Comparison of ENCODE assay signal across 9 cellular contexts in the genomic region with DNA sequence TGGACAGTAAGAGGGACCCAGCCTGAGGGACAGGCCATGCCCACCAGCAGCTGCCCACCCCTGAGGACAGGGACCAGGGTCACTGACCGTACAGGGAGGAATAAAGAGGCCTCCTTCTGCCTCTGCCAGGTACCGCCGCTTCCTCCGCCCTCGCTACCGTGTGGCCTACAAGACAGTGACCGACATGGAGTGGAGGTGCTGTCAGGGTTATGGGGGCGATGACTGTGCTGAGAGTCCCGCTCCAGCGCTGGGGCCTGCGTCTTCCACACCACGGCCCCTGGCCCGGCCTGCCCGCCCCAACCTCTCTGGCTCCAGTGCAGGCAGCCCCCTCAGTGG. TPM values are rescaled to one million over a fixed set of nuclear protein-coding genes. Genes with fewer than 3 reads are reported as not detected.
DNase-seq lines count a peak whose midpoint lies in the region; ATAC-seq, FAIRE-seq and TF ChIP-seq lines count a peak whose summit lies in the region.
"Had no signal": no experiment of that assay in that cellular context is flagged by ENCODE, and none has a peak within 500 bp of the region (broad histone marks: within the 10 kb centered on the region; RNA-seq: fewer than 3 reads in every experiment).

No MANE protein-coding gene starts in this region.

- peak overlapping the region; percentile 34 for H2AK5ac ChIP-seq in mesenchymal stem cell (ENCODE audit: low read length, severe bottlenecking)

- H2BK120ac ChIP-seq in mesenchymal stem cell (ENCODE audit: low read depth, low read length) = no peak overlapping the region

- TF ChIP-seq CTCF in astrocyte (IDR thresholded peaks at IDR 0.05; ENCODE audit: insufficient read depth, low read depth, low read length) (no peak), thoracic aorta (IDR thresholded peaks at IDR 0.05) (no peak)

- peak overlapping the region; percentile 92 for H3K4me2 ChIP-seq in astrocyte (ENCODE audit: low read length)
- peak overlapping the region; percentile 17 for H3K4me2 ChIP-seq in mesenchymal stem cell (ENCODE audit: low read length, poor library complexity, severe bottlenecking)

- peak overlapping the region in 1 of 2 experiments; percentile 82 for H3K14ac ChIP-seq in mesenchymal stem cell (ENCODE audit: low read length in 2 of 2)

- H3K27ac Mint-ChIP-seq in activated CD4-positive, alpha-beta T cell treated with anti-CD3 and anti-CD28 coated beads, Interleukin-2, amount 10 ng/mL, durations not matched to agents 7 days and 5 days = peak overlapping the region; percentile 98
- H3K27ac Mint-ChIP-seq in astrocyte (ENCODE audit: unreplicated experiment) = peak overlapping the region; percentile 71

- H3K79me2 ChIP-seq in astrocyte (ENCODE audit: insufficient read depth, low read length) = peaks cover 22% of the 10 kb centered on the region

- FAIRE-seq in astrocyte (lab: Jason Lieb, UNC) = no peak

- CTCF ChIA-PET in activated CD4-positive, alpha-beta T cell treated with anti-CD3 and anti-CD28 coated beads, Interleukin-2, amount 10 ng/mL, durations not matched to agents 7 days and 5 days (lab: Charles Lee) = interaction anchor here (0.9 to 4.3 kb wide), 9 partner anchors 10 to 223 kb away, joined by 3 to 44 read pairs (median 6); partner anchors contain the start of genes AGBL5 and OST4

- H3K9me3 ChIP-seq in astrocyte (ENCODE audit: insufficient read depth, low read depth, low read length) (no peaks in the 10 kb centered on the region), mesenchymal stem cell (ENCODE audit: control insufficient read depth, low read length) (no peaks in the 10 kb centered on the region), thoracic aorta (no peaks in the 10 kb centered on the region)

- peak overlapping the region; percentile 45 to 81 for H3K18ac ChIP-seq in mesenchymal stem cell (ENCODE audit: low read depth in 1 of 2, low read length in 2 of 2)

- peak overlapping the region; percentile 88 for H3K9ac ChIP-seq in astrocyte (ENCODE audit: low read length)
- H3K9ac ChIP-seq in mesenchymal stem cell (ENCODE audit: low read length) = peak overlapping the region; percentile 91

- no peaks in the 10 kb centered on the region for H3K36me3 Mint-ChIP-seq in activated CD4-positive, alpha-beta T cell treated with anti-CD3 and anti-CD28 coated beads, Interleukin-2, amount 10 ng/mL, durations not matched to agents 7 days and 5 days (ENCODE audit: low read depth)
- H3K36me3 Mint-ChIP-seq in astrocyte (ENCODE audit: low read depth, unreplicated experiment) = peaks cover 1% of the 10 kb centered on the region

- peak overlapping the region; percentile 26 for H2BK15ac ChIP-seq in mesenchymal stem cell (ENCODE audit: low read depth, poor library complexity, severe bottlenecking)

- H3K4me1 ChIP-seq in astrocyte (ENCODE audit: insufficient read depth, low read length) = peaks cover 43% of the 10 kb centered on the region
- peaks cover 20% of the 10 kb centered on the region for H3K4me1 ChIP-seq in mesenchymal stem cell (ENCODE audit: control insufficient read depth, insufficient read depth, low read depth, low read length)
- H3K4me1 ChIP-seq in thoracic aorta (ENCODE audit: control insufficient read depth in 1 of 2, low read depth in 2 of 2) = peaks cover 34 to 72% of the 10 kb centered on the region in 2 donors

- peak overlapping the region; percentile 83 for H4K8ac ChIP-seq in mesenchymal stem cell (ENCODE audit: low read length)

- H3K27ac ChIP-seq in astrocyte (ENCODE audit: low read depth, low read length) = no peak overlapping the region
- H3K27ac ChIP-seq in mesenchymal stem cell (ENCODE audit: low read length, poor library complexity, severe bottlenecking) = no peak overlapping the region
- H3K27ac ChIP-seq in thoracic aorta = peak overlapping the region; percentile 87 to 98

- peaks cover 2% of the 10 kb centered on the region for H3K27me3 Mint-ChIP-seq in activated CD4-positive, alpha-beta T cell treated with anti-CD3 and anti-CD28 coated beads, Interleukin-2, amount 10 ng/mL, durations not matched to agents 7 days and 5 days
- H3K27me3 Mint-ChIP-seq in astrocyte (ENCODE audit: low read depth, unreplicated experiment) = peaks cover 4% of the 10 kb centered on the region

- H3K23ac ChIP-seq in mesenchymal stem cell (ENCODE audit: low read length in 2 of 2) = peak overlapping the region in 1 of 2 experiments; percentile 89

- POLR2A ChIA-PET in activated CD4-positive, alpha-beta T cell treated with anti-CD3 and anti-CD28 coated beads, Interleukin-2, amount 10 ng/mL, durations not matched to agents 7 days and 5 days (lab: Charles Lee) = interaction anchor here (0.8 to 1.0 kb wide), 2 partner anchors 9 to 30 kb away, joined by 4 to 9 read pairs; partner anchors contain the start of gene OST4

- DNase-seq in activated CD4-positive, alpha-beta T cell treated with anti-CD3 and anti-CD28 coated beads, Interleukin-2, amount 10 ng/mL, durations not matched to agents 7 days and 5 days = no peak
- DNase-seq in activated CD4-positive, alpha-beta T cell treated with anti-CD3 and anti-CD28 coated beads, Interleukin-2, amount 50 U/mL, for 1 hour = no peak
- DNase-seq in astrocyte (ENCODE audit: low read depth) = no peak
- no peak for DNase-seq in mesenchymal stem cell
- no peak for DNase-seq in thoracic aorta (ENCODE audit: low spot score)
- no peak for DNase-seq in iPS-NIHi7 (ENCODE audit: extremely low spot score)
- no peak for DNase-seq in activated CD4-positive, CD25-positive, alpha-beta regulatory T cell (lab: John Stamatoyannopoulos, UW)
- DNase-seq: NCI-H446 treated with DMSO at 0.1 percent for 48 hours had no signal

- H2AFZ ChIP-seq in astrocyte (ENCODE audit: low read depth, low read length) = no peak overlapping the region
- H2AFZ ChIP-seq in mesenchymal stem cell (ENCODE audit: low read depth, low read length) = no peak overlapping the region

- no peaks in the 10 kb centered on the region for H3K9me3 Mint-ChIP-seq in activated CD4-positive, alpha-beta T cell treated with anti-CD3 and anti-CD28 coated beads, Interleukin-2, amount 10 ng/mL, durations not matched to agents 7 days and 5 days
- no peaks in the 10 kb centered on the region for H3K9me3 Mint-ChIP-seq in astrocyte (ENCODE audit: unreplicated experiment)

- H3K27me3 ChIP-seq in astrocyte (ENCODE audit: insufficient read depth, low read length) (no peaks in the 10 kb centered on the region), mesenchymal stem cell (ENCODE audit: control insufficient read depth in 1 of 2, insufficient read depth in 1 of 2, low read length in 2 of 2) (no peaks in the 10 kb centered on the region), thoracic aorta (replicated peaks; ENCODE audit: insufficient read depth) (no peaks in the 10 kb centered on the region)

- peaks cover 2% of the 10 kb centered on the region for H3K36me3 ChIP-seq in astrocyte (ENCODE audit: insufficient read depth, low read length)
- peaks cover 11 to 14% of the 10 kb centered on the region in 2 experiments for H3K36me3 ChIP-seq in mesenchymal stem cell (ENCODE audit: control insufficient read depth in 1 of 2, insufficient read depth in 2 of 2, low read depth in 1 of 2, low read length in 2 of 2)
- H3K36me3 ChIP-seq in thoracic aorta = peaks cover 14% of the 10 kb centered on the region

- no peak overlapping the region for H2BK5ac ChIP-seq in mesenchymal stem cell (ENCODE audit: low read depth, low read length, poor library complexity, severe bottlenecking)

- H2BK12ac ChIP-seq in mesenchymal stem cell (ENCODE audit: low read length in 2 of 2) = peak overlapping the region; percentile 94

- peaks cover 54% of the 10 kb centered on the region for H3K4me1 Mint-ChIP-seq in activated CD4-positive, alpha-beta T cell treated with anti-CD3 and anti-CD28 coated beads, Interleukin-2, amount 10 ng/mL, durations not matched to agents 7 days and 5 days
- H3K4me1 Mint-ChIP-seq in astrocyte (ENCODE audit: low read depth, unreplicated experiment) = peaks cover 12% of the 10 kb centered on the region

- WGBS in mesenchymal stem cell = 98% methylated on average over 14 of the region's 14 CpGs

- H3K4me3 ChIP-seq in astrocyte (ENCODE audit: insufficient read depth, low read depth, low read length) (no peak overlapping the region), mesenchymal stem cell (ENCODE audit: insufficient read depth in 1 of 2, low read depth in 1 of 2, low read length in 2 of 2) (peak overlapping the region in 1 of 2 experiments; percentile 93), thoracic aorta (peak overlapping the region; percentile 77)

- H4K20me1 ChIP-seq in astrocyte (ENCODE audit: insufficient read depth, low read length) = peaks cover 11% of the 10 kb centered on the region

- H3K4ac ChIP-seq in mesenchymal stem cell (ENCODE audit: low read depth in 1 of 2, low read length in 2 of 2) = peak overlapping the region; percentile 86 to 97

- H4K91ac ChIP-seq in mesenchymal stem cell (ENCODE audit: low read length) = peak overlapping the region; percentile 95

- ATAC-seq in thoracic aorta (ENCODE audit: insufficient number of reproducible peaks, low FRiP score, low read depth) = no peak
- no peak for ATAC-seq in HG03280 (IDR thresholded peaks at IDR 0.05; ENCODE audit: unreplicated experiment)

- peak overlapping the region; percentile 49 for H3K4me3 Mint-ChIP-seq in activated CD4-positive, alpha-beta T cell treated with anti-CD3 and anti-CD28 coated beads, Interleukin-2, amount 10 ng/mL, durations not matched to agents 7 days and 5 days
- H3K4me3 Mint-ChIP-seq in astrocyte (ENCODE audit: unreplicated experiment) = no peak overlapping the region

- no peaks in the 10 kb centered on the region for H3K79me1 ChIP-seq in mesenchymal stem cell (replicated peaks; ENCODE audit: low read length, poor library complexity, severe bottlenecking)

RNA-seq across cellular contexts. Expression of gene EMILIN1, which starts 2.2 kb away (rescaled TPM):
- under 1 TPM; 0.56 to 0.64 TPM for total RNA-seq in activated CD4-positive, alpha-beta T cell treated with anti-CD3 and anti-CD28 coated beads, Interleukin-2, amount 10 ng/mL, durations not matched to agents 7 days and 5 days
- total RNA-seq in astrocyte = 0.95 and 1.2 TPM in 2 replicates
- 122 TPM for polyA plus RNA-seq in mesenchymal stem cell (2013, experiment 1 of 2)
- polyA plus RNA-seq in mesenchymal stem cell (2013, experiment 2 of 2) = 129 TPM
- 100 to 1,000 TPM; 231 to 309 TPM for total RNA-seq in thoracic aorta

RNA-seq across cellular contexts. Expression of gene KHK, which starts 6.0 kb away (rescaled TPM):
- 10 to 100 TPM in 1 of 2 experiments, 1 to 10 TPM in 1; 9.7 to 10.6 TPM for total RNA-seq in activated CD4-positive, alpha-beta T cell treated with anti-CD3 and anti-CD28 coated beads, Interleukin-2, amount 10 ng/mL, durations not matched to agents 7 days and 5 days
- 0.94 and 0.95 TPM in 2 replicates for total RNA-seq in astrocyte
- polyA plus RNA-seq in mesenchymal stem cell (2013, experiment 1 of 2) = 0.29 TPM
- 0.38 TPM for polyA plus RNA-seq in mesenchymal stem cell (2013, experiment 2 of 2)
- total RNA-seq in thoracic aorta = 1 to 10 TPM; 1.5 to 2.6 TPM

RNA-seq across cellular contexts. Expression of gene OST4, which starts 9.1 kb away (rescaled TPM):
- total RNA-seq in activated CD4-positive, alpha-beta T cell treated with anti-CD3 and anti-CD28 coated beads, Interleukin-2, amount 10 ng/mL, durations not matched to agents 7 days and 5 days = 100 to 1,000 TPM; 309 to 386 TPM
- total RNA-seq in astrocyte (395 and 419 TPM in 2 replicates), thoracic aorta (100 to 1,000 TPM; 147 to 272 TPM)
- 1,831 TPM for polyA plus RNA-seq in mesenchymal stem cell (2013, experiment 1 of 2)
- polyA plus RNA-seq in mesenchymal stem cell (2013, experiment 2 of 2) = 1,802 TPM

RNA-seq across cellular contexts. Expression of gene AGBL5, which starts 29.1 kb away (rescaled TPM):
- 10 to 100 TPM; 17.9 to 19.1 TPM for total RNA-seq in activated CD4-positive, alpha-beta T cell treated with anti-CD3 and anti-CD28 coated beads, Interleukin-2, amount 10 ng/mL, durations not matched to agents 7 days and 5 days
- 19.9 and 20.7 TPM in 2 replicates for total RNA-seq in astrocyte
- 18.2 TPM for polyA plus RNA-seq in mesenchymal stem cell (2013, experiment 1 of 2)
- 17.4 TPM for polyA plus RNA-seq in mesenchymal stem cell (2013, experiment 2 of 2)
- 10 to 100 TPM in 1 of 2 donors, 1 to 10 TPM in 1; 7.8 to 10.8 TPM for total RNA-seq in thoracic aorta

RNA-seq across cellular contexts. Expression of gene CGREF1, which starts 38.4 kb away (rescaled TPM):
- 1 to 10 TPM in 1 of 2 experiments, under 1 TPM in 1; 0.92 to 1.3 TPM for total RNA-seq in activated CD4-positive, alpha-beta T cell treated with anti-CD3 and anti-CD28 coated beads, Interleukin-2, amount 10 ng/mL, durations not matched to agents 7 days and 5 days
- total RNA-seq in astrocyte = 1.8 and 3.0 TPM in 2 replicates
- polyA plus RNA-seq in mesenchymal stem cell (2013, experiment 1 of 2) = 0.68 TPM
- polyA plus RNA-seq in mesenchymal stem cell (2013, experiment 2 of 2) = 0.84 TPM
- 10 to 100 TPM; 18.8 to 19.8 TPM for total RNA-seq in thoracic aorta

Comparison
In these comparisons a context has a peak if more than half of its experiments do, and no peak if none do; other contexts are left out.
1. H3K27ac ChIP-seq: peak in thoracic aorta (2 of 2); none in astrocyte (single experiment) and mesenchymal stem cell (single experiment).
2. RNA of gene EMILIN1, which starts 2.2 kb away (total RNA-seq): 231 to 309 TPM in thoracic aorta; 0.95 to 1.2 TPM in astrocyte and 0.56 to 0.64 TPM in activated CD4-positive, alpha-beta T cell treated with anti-CD3 and anti-CD28 coated beads, Interleukin-2, amount 10 ng/mL, durations not matched to agents 7 days and 5 days; every median in the first group is over 100 times any median in the second.